8 cellular contexts compared by ENCODE assay signal in the genomic region with DNA sequence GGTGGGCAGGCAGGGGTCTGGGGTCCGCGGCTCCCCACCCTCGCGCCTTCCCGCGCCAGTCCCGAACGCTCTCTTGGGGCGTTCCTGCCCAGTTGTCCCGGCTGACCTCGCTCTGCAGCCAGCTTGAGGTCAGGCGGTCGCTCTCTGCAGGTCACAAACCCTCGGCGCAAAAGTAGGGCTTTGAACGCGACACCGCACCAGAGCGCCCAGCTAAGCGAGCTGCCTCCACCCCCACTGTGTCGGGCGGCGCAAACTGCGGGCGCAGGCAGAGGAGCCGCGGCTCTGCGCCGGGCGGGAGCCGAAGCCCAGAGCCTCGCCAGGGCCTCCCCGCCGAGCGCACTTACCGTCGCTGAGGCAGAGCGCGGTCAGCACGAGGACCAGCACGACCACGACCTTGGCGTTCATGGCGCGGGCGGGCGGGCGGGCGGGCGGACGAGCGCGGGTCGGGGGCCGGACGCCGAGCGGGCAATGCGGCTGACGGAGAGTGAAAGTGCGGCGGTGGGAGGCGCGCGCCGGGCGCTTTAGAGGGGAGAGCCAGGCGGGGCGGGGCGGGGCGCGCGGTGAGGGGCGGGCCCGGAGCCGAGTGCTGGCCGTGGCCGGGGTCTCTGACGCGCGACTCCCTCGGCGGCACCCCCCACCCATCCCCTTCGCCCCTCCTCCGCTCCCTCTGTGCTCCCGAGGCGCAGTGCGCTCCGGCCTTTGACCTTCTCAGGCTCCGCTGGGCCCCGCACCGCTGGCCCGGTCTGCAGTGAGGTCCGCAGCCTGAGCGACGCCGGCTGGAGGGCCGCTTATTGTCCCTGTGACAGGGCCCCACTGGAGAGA. TPM values are rescaled to one million over a fixed set of nuclear protein-coding genes. Genes with fewer than 3 reads are reported as not detected.
DNase-seq lines count a peak whose midpoint lies in the region; ATAC-seq, FAIRE-seq and TF ChIP-seq lines count a peak whose summit lies in the region.

A gene (minus strand): TSS at position 497 of the 822 bp plus-strand sequence. CDS start 92 bp downstream, at position 405.

- no peak for ATAC-seq in activated naive CD8-positive, alpha-beta T cell treated with anti-CD3 and anti-CD28 coated beads, Interleukin-2, amount 10 ng/mL, durations not matched to agents 7 days and 5 days (ENCODE audit: low read depth)
- no peak for ATAC-seq in HG03108 (IDR thresholded peaks at IDR 0.05; ENCODE audit: unreplicated experiment)

- H3K4me3 ChIP-seq in iPS DF 6.9 (ENCODE audit: low read length) (peak within 1 kb of the TSS; percentile 75), small intestine (ENCODE audit: low read depth in 1 of 2, low read length in 2 of 2) (peak within 1 kb of the TSS; percentile 41 to 46)

- WGBS in iPS DF 6.9 (ENCODE audit: insufficient coverage, insufficient read length): no CpG with 5 or more reads among the region's 98 CpGs
- 1% methylated on average over 52 to 98 of the region's 98 CpGs for WGBS in small intestine, 3 donors

- H3K4me1 Mint-ChIP-seq in activated naive CD8-positive, alpha-beta T cell treated with anti-CD3 and anti-CD28 coated beads, Interleukin-2, amount 10 ng/mL, durations not matched to agents 7 days and 5 days: no peaks in the 10 kb centered on the region

- DNase-seq in GM20000 (ENCODE audit: low spot score) (peak; percentile 37), iPS DF 6.9 (ENCODE audit: low read depth, low spot score) (no peak), small intestine (no peak), NCI-H2227 (lab: John Stamatoyannopoulos, UW; ENCODE audit: unreplicated experiment) (no peak), NCI-H524 (lab: John Stamatoyannopoulos, UW) (no peak), NCI-H146 treated with DMSO at 0.1 percent for 48 hours (lab: John Stamatoyannopoulos, UW; ENCODE audit: unreplicated experiment) (no peak)
- DNase-seq in activated naive CD8-positive, alpha-beta T cell treated with anti-CD3 and anti-CD28 coated beads, Interleukin-2, amount 10 ng/mL, durations not matched to agents 7 days and 5 days: peak; percentile 39

- peak within 1 kb of the TSS; percentile 66 for H3K4me3 Mint-ChIP-seq in activated naive CD8-positive, alpha-beta T cell treated with anti-CD3 and anti-CD28 coated beads, Interleukin-2, amount 10 ng/mL, durations not matched to agents 7 days and 5 days

- POLR2A ChIA-PET in activated naive CD8-positive, alpha-beta T cell treated with anti-CD3 and anti-CD28 coated beads, Interleukin-2, amount 10 ng/mL, durations not matched to agents 7 days and 5 days (lab: Charles Lee): no interaction called here

- H3K36me3 Mint-ChIP-seq in activated naive CD8-positive, alpha-beta T cell treated with anti-CD3 and anti-CD28 coated beads, Interleukin-2, amount 10 ng/mL, durations not matched to agents 7 days and 5 days: no peaks in the 10 kb centered on the region

- peaks cover 36% of the 10 kb centered on the region for H3K27me3 Mint-ChIP-seq in activated naive CD8-positive, alpha-beta T cell treated with anti-CD3 and anti-CD28 coated beads, Interleukin-2, amount 10 ng/mL, durations not matched to agents 7 days and 5 days

- H3K4me1 ChIP-seq in iPS DF 6.9 (ENCODE audit: control insufficient read depth, insufficient read depth, low read length): peaks cover 11% of the 10 kb centered on the region; the same call in 1 of the 2 replicates
- no peaks in the 10 kb centered on the region for H3K4me1 ChIP-seq in small intestine (ENCODE audit: control insufficient read depth in 2 of 2, insufficient read depth in 1 of 2, low read depth in 1 of 2, low read length in 1 of 2)

- FAIRE-seq in small intestine (lab: Jason Lieb, UNC): no peak

- H3K27ac ChIP-seq in iPS DF 6.9 (ENCODE audit: low read length) (no peak within 1 kb of the TSS), small intestine (ENCODE audit: low read depth in 1 of 2, low read length in 1 of 2) (peak within 1 kb of the TSS in 1 of 2 donors; percentile 62)

- no peaks in the 10 kb centered on the region for H3K9me3 ChIP-seq in iPS DF 6.9 (ENCODE audit: control insufficient read depth, insufficient read depth, low read length)
- H3K9me3 ChIP-seq in small intestine (ENCODE audit: control insufficient read depth, low read depth): no peaks in the 10 kb centered on the region

- TF ChIP-seq CTCF in GM20000 (IDR thresholded peaks at IDR 0.05; ENCODE audit: extremely low read depth, missing control alignments): no peak

- H3K27me3 ChIP-seq in iPS DF 6.9 (ENCODE audit: control insufficient read depth, insufficient read depth, low read length) (peaks cover 6% of the 10 kb centered on the region; the same call in 1 of the 2 replicates), small intestine (ENCODE audit: control insufficient read depth in 2 of 2, insufficient read depth in 2 of 2, low read length in 2 of 2) (peaks cover 16% of the 10 kb centered on the region in 2 donors)

- H3K36me3 ChIP-seq in iPS DF 6.9 (ENCODE audit: control insufficient read depth, insufficient read depth, low read length) (no peaks in the 10 kb centered on the region), small intestine (ENCODE audit: control insufficient read depth in 2 of 2, insufficient read depth in 2 of 2, low read length in 2 of 2) (no peaks in the 10 kb centered on the region)

- H3K27ac Mint-ChIP-seq in activated naive CD8-positive, alpha-beta T cell treated with anti-CD3 and anti-CD28 coated beads, Interleukin-2, amount 10 ng/mL, durations not matched to agents 7 days and 5 days: no peak within 1 kb of the TSS

- H3K9me3 Mint-ChIP-seq in activated naive CD8-positive, alpha-beta T cell treated with anti-CD3 and anti-CD28 coated beads, Interleukin-2, amount 10 ng/mL, durations not matched to agents 7 days and 5 days: no peaks in the 10 kb centered on the region

RNA-seq across cellular contexts. Expression of the gene that starts here (rescaled TPM):
- not detected for total RNA-seq in activated naive CD8-positive, alpha-beta T cell treated with anti-CD3 and anti-CD28 coated beads, Interleukin-2, amount 10 ng/mL, durations not matched to agents 7 days and 5 days
- 10 to 100 TPM in 1 of 3 donors, 1 to 10 TPM in 1, under 1 TPM in 1; 0.67 to 32.4 (median 8.9) TPM for polyA plus RNA-seq in small intestine

Comparison
In these comparisons a context has a peak if more than half of its experiments do, and no peak if none do; other contexts are left out.
1. Peak in DNase-seq in activated naive CD8-positive, alpha-beta T cell treated with anti-CD3 and anti-CD28 coated beads, Interleukin-2, amount 10 ng/mL, durations not matched to agents 7 days and 5 days; RNA of the gene not detected or under 1 TPM.